Comparison of ENCODE assay signal across 8 cellular contexts in genomic region chr1:206505702-206506375, GRCh38. TPM values are rescaled to one million over a fixed set of nuclear protein-coding genes. Genes with fewer than 3 reads are reported as not detected.
DNase-seq lines count a peak whose midpoint lies in the region; ATAC-seq, FAIRE-seq and TF ChIP-seq lines count a peak whose summit lies in the region.

No MANE protein-coding gene starts in this region.

- TF ChIP-seq RAD21 in K562 (CRISPR knock-in tag; conservative IDR thresholded peaks at IDR 0.05 in 1 of 2, IDR thresholded peaks at IDR 0.05 in 1 of 2): peak; percentile 66 to 71

- no peak for ATAC-seq in CD8-positive, alpha-beta T cell
- 0 out of 3 replicates have a peak, but pooled peaks have one; percentile 17 for ATAC-seq in K562

- TF ChIP-seq EP300 in K562 (IDR thresholded peaks at IDR 0.05; ENCODE audit: low read length): no peak

- H3K27ac ChIP-seq in CD8-positive, alpha-beta T cell (ENCODE audit: low read depth, low read length): no peak overlapping the region
- H3K27ac ChIP-seq in K562 (ENCODE audit: extremely low read depth, low read depth, low read length): no peak overlapping the region

- peaks cover 4% of the 10 kb centered on the region; the same call in 1 of the 2 replicates for H4K20me1 ChIP-seq in K562 (replicated peaks; ENCODE audit: control insufficient read depth, insufficient read depth, low read length)

- intact Hi-C loops in CD8-positive, alpha-beta T cell (cut with DNase I, micrococcal nuclease): loop anchor here in 1 of 2 experiments (5.0 kb wide), 2 partner anchors 39 to 51 kb away; no protein-coding TSS in a partner anchor
- intact Hi-C loops in K562 (cut with micrococcal nuclease): loop anchor here (1.0 to 2.0 kb wide), 2 partner anchors 29 to 77 kb away; no protein-coding TSS in a partner anchor

- H3K4me1 Mint-ChIP-seq in CD8-positive, alpha-beta T cell (ENCODE audit: low read depth): peaks cover 46% of the 10 kb centered on the region
- H3K4me1 Mint-ChIP-seq in mesothelial cell of epicardium: peaks cover 38% of the 10 kb centered on the region

- H3K4me1 ChIP-seq in CD8-positive, alpha-beta T cell (ENCODE audit: insufficient read depth, low read length): peaks cover 9% of the 10 kb centered on the region
- peaks cover 33 to 50% of the 10 kb centered on the region in 2 experiments for H3K4me1 ChIP-seq in K562 (replicated peaks in 1 of 2; ENCODE audit: control insufficient read depth in 2 of 2, insufficient read depth in 2 of 2, low read length in 2 of 2)

- no peaks in the 10 kb centered on the region for H3K36me3 ChIP-seq in CD8-positive, alpha-beta T cell (ENCODE audit: insufficient read depth, low read length)
- H3K36me3 ChIP-seq in K562 (ENCODE audit: control insufficient read depth, insufficient read depth, low read length): no peaks in the 10 kb centered on the region

- no peak overlapping the region for H3K27ac Mint-ChIP-seq in CD8-positive, alpha-beta T cell
- no peak overlapping the region for H3K27ac Mint-ChIP-seq in mesothelial cell of epicardium

- H3K4me3 Mint-ChIP-seq in CD8-positive, alpha-beta T cell: peak overlapping the region; percentile 84
- peak overlapping the region; percentile 62 for H3K4me3 Mint-ChIP-seq in mesothelial cell of epicardium

- 15% methylated on average over 10 of the region's 10 CpGs for WGBS in K562 (ENCODE audit: insufficient coverage, low coverage, missing lambda C conversion rate)

- POLR2A ChIA-PET in CD8-positive, alpha-beta T cell (lab: Charles Lee): interaction anchor here (0.7 to 1.9 kb wide), 4 partner anchors 8 to 106 kb away, joined by 3 to 8 read pairs (median 4); partner anchors contain the start of genes EIF2D and IKBKE
- POLR2A ChIA-PET in K562 (lab: Yijun Ruan, JAX): interaction anchor here (0.5 to 1.6 kb wide), 3 partner anchors 9 to 718 kb away, joined by 3 to 6 read pairs (median 4); no protein-coding TSS in a partner anchor

- H3K9me1 ChIP-seq in K562 (ENCODE audit: control insufficient read depth, insufficient read depth, low read length): no peaks in the 10 kb centered on the region

- BruUV-seq in K562 (replicated peaks; lab: Mats Ljungman, UMichigan): no TSS peak

- H3K27me3 Mint-ChIP-seq in CD8-positive, alpha-beta T cell (ENCODE audit: low read depth): peaks cover 19% of the 10 kb centered on the region
- H3K27me3 Mint-ChIP-seq in mesothelial cell of epicardium (ENCODE audit: low read depth): peaks cover 93% of the 10 kb centered on the region

- H3K36me3 Mint-ChIP-seq in CD8-positive, alpha-beta T cell: no peaks in the 10 kb centered on the region
- H3K36me3 Mint-ChIP-seq in mesothelial cell of epicardium: no peaks in the 10 kb centered on the region

- H3K9me3 ChIP-seq in CD8-positive, alpha-beta T cell (ENCODE audit: low read length): no peaks in the 10 kb centered on the region
- H3K9me3 ChIP-seq in K562 (replicated peaks; ENCODE audit: control insufficient read depth, insufficient read depth, low read depth, low read length): no peaks in the 10 kb centered on the region

- no peaks in the 10 kb centered on the region for H3K27me3 ChIP-seq in CD8-positive, alpha-beta T cell (ENCODE audit: insufficient read depth, low read length)
- H3K27me3 ChIP-seq in K562 (ENCODE audit: control insufficient read depth in 2 of 2, insufficient read depth in 2 of 2, low read length in 2 of 2): peaks cover 16 to 24% of the 10 kb centered on the region in 2 experiments; a peak in 4 of 5 replicates

- no peak for TF ChIP-seq POLR2A in K562 (conservative IDR thresholded peaks at IDR 0.05)

- no peak overlapping the region for H3K4me3 ChIP-seq in CD8-positive, alpha-beta T cell (ENCODE audit: low read depth, low read length)
- no peak overlapping the region for H3K4me3 ChIP-seq in K562

- CTCF ChIA-PET in CD8-positive, alpha-beta T cell (lab: Charles Lee): interaction anchor here (0.6 to 2.3 kb wide), 9 partner anchors 10 to 77 kb away, joined by 3 to 10 read pairs (median 4); no protein-coding TSS in a partner anchor
- CTCF ChIA-PET in K562 (lab: Yijun Ruan, JAX; ENCODE audit: low intra/inter-chr PET ratio): interaction anchor here (0.5 to 1.4 kb wide), 2 partner anchors 78 to 107 kb away, joined by 3 to 7 read pairs; partner anchors contain the start of gene EIF2D

- 0 out of 2 replicates have a peak overlapping the region, but pooled peaks have one; percentile 3 for H2AFZ ChIP-seq in K562 (ENCODE audit: low read depth, low read length)

- H3K9ac ChIP-seq in K562 (ENCODE audit: insufficient read depth in 1 of 2, low read depth in 2 of 2, low read length in 2 of 2): no peak overlapping the region

- no peak for TF ChIP-seq CTCF in CD8-positive, alpha-beta T cell (IDR thresholded peaks at IDR 0.05)
- peak; percentile 63 to 80 (median 75) for TF ChIP-seq CTCF in K562 (IDR thresholded peaks at IDR 0.05 in 2 of 3, conservative IDR thresholded peaks at IDR 0.05 in 1 of 3; ENCODE audit: insufficient read depth in 2 of 3, low read depth in 1 of 3, low read length in 3 of 3)
- TF ChIP-seq CTCF in mesothelial cell of epicardium (IDR thresholded peaks at IDR 0.05; ENCODE audit: unreplicated experiment): peak; percentile 49

- H3K4me2 ChIP-seq in K562 (ENCODE audit: insufficient read depth, low read length): no peak overlapping the region

- H3K79me2 ChIP-seq in K562 (ENCODE audit: control insufficient read depth, insufficient read depth, low read length): no peaks in the 10 kb centered on the region

- no peaks in the 10 kb centered on the region for H3K9me3 Mint-ChIP-seq in CD8-positive, alpha-beta T cell
- no peaks in the 10 kb centered on the region for H3K9me3 Mint-ChIP-seq in mesothelial cell of epicardium

- no peak for DNase-seq in CD8-positive, alpha-beta T cell
- DNase-seq in HT1080 (ENCODE audit: low read depth): peak; percentile 25
- peak in 2 of 4 experiments; percentile 45 to 60 for DNase-seq in K562 (ENCODE audit: extremely low read depth in 1 of 4, low spot score in 3 of 4)
- DNase-seq in mesothelial cell of epicardium (ENCODE audit: low spot score in 2 of 2, unreplicated experiment in 2 of 2): no peak
- DNase-seq in NCI-H1105 (lab: John Stamatoyannopoulos, UW): no peak
- no peak for DNase-seq in amniotic stem cell (lab: John Stamatoyannopoulos, UW)
- DNase-seq in activated CD8-positive, alpha-beta memory T cell treated with anti-CD3 and anti-CD28 coated beads, Interleukin-2, amount 50 U/mL, for 48 hours: no peak
- no peak for DNase-seq in activated CD4-positive, alpha-beta T cell treated with anti-CD3 and anti-CD28 coated beads, Interleukin-2, amount 50 U/mL, for 4 hours

- in situ Hi-C loops in K562 (cut with MboI): no loop called here

- FAIRE-seq in K562 (lab: Jason Lieb, UNC): peak; percentile 6

TF ChIP-seq in K562, 482 proteins besides CTCF, POLR2A, EP300 and RAD21 (continues in another document):
- no peak for TF ChIP-seq ELF2 (CRISPR knock-in tag; IDR thresholded peaks at IDR 0.05)

RNA-seq across cellular contexts. Expression of gene RASSF5, which starts 1.5 kb away (rescaled TPM):
- total RNA-seq in CD8-positive, alpha-beta T cell: 100 to 1,000 TPM; 209 to 213 TPM
- total RNA-seq in HT1080 (2014; rRNA removed; shearing (Covaris generic)): 8.5 and 9.0 TPM in 2 replicates
- 4.8 and 5.2 TPM in 2 replicates for polyA plus RNA-seq in HT1080 (2015; cell fraction: cytosol; rRNA removed)
- polyA plus RNA-seq in HT1080 (2015; cell fraction: nucleus; rRNA removed): 2.9 and 4.3 TPM in 2 replicates
- 17.2 and 26.4 TPM in 2 replicates for total RNA-seq in K562 (2011; cell fraction: chromatin; rRNA removed; ENCODE audit: low replicate concordance)
- 14.7 and 19.2 TPM in 2 replicates for total RNA-seq in K562 (2011; cell fraction: nucleolus; rRNA removed)
- total RNA-seq in K562 (2011; cell fraction: nucleoplasm; rRNA removed): 15.8 and 17.7 TPM in 2 replicates
- total RNA-seq in K562 (2014; rRNA removed): 25.2 and 32.1 TPM in 2 replicates
- total RNA-seq in K562 (2014; rRNA removed; fragmentation: Illumina TruSeq; extraction: Trizol): 20.3 and 21.7 TPM in 2 replicates
- total RNA-seq in K562 (2015; rRNA removed; fragmentation: Illumina TruSeq; extraction: Trizol): 26.7 and 28.5 TPM in 2 replicates
- 35.2 and 38.1 TPM in 2 replicates for total RNA-seq in K562 (2021)
- 20.8 and 42.4 TPM in 2 replicates for polyA plus RNA-seq in K562 (2011; rRNA removed)
- polyA plus RNA-seq in K562 (2011; cell fraction: cytosol; rRNA removed): 24.2 and 36.3 TPM in 2 replicates
- 58.6 and 70.3 TPM in 2 replicates for polyA plus RNA-seq in K562 (2011; cell fraction: nucleus; rRNA removed)
- 33.6 and 70.4 TPM in 2 replicates for polyA plus RNA-seq in K562 (2012)
- polyA plus RNA-seq in K562 (2014; fragmentation: Illumina TruSeq; extraction: Trizol): 36.1 and 41.0 TPM in 2 replicates
- polyA plus RNA-seq in K562 (2014; fragmentation: Nextera tagmentation; extraction: Ambion mirVana): 1 to 10 TPM; 6.1 to 6.9 TPM
- 27.4 and 27.9 TPM in 2 replicates for polyA plus RNA-seq in K562 (2014; rRNA removed)
- 24.4 and 42.9 TPM in 2 replicates for polyA minus RNA-seq in K562 (2011; rRNA and poly(A)+ RNA removed)
- polyA minus RNA-seq in K562 (2011; cell fraction: cytosol; rRNA and poly(A)+ RNA removed): 19.2 and 30.5 TPM in 2 replicates
- 23.4 and 57.9 TPM in 2 replicates for polyA minus RNA-seq in K562 (2011; cell fraction: nucleus; rRNA and poly(A)+ RNA removed)
- 6.5 to 7.0 TPM (median 6.8 TPM) in 3 replicates for total RNA-seq in mesothelial cell of epicardium

RNA-seq across cellular contexts. Expression of gene IKBKE, which starts 35.6 kb away (rescaled TPM):
- total RNA-seq in CD8-positive, alpha-beta T cell: 10 to 100 TPM; 24.6 to 25.2 TPM
- total RNA-seq in HT1080 (2014; rRNA removed; shearing (Covaris generic)): 13.8 and 14.3 TPM in 2 replicates
- 8.4 and 8.7 TPM in 2 replicates for polyA plus RNA-seq in HT1080 (2015; cell fraction: cytosol; rRNA removed)
- polyA plus RNA-seq in HT1080 (2015; cell fraction: nucleus; rRNA removed): 16.1 and 18.6 TPM in 2 replicates
- 4.6 and 15.1 TPM in 2 replicates for total RNA-seq in K562 (2011; cell fraction: chromatin; rRNA removed; ENCODE audit: low replicate concordance)
- 3.8 and 6.3 TPM in 2 replicates for total RNA-seq in K562 (2011; cell fraction: nucleolus; rRNA removed)
- total RNA-seq in K562 (2011; cell fraction: nucleoplasm; rRNA removed): 3.2 and 3.4 TPM in 2 replicates
- 4.6 and 6.4 TPM in 2 replicates for total RNA-seq in K562 (2014; rRNA removed)
- total RNA-seq in K562 (2014; rRNA removed; fragmentation: Illumina TruSeq; extraction: Trizol): 1.8 and 2.3 TPM in 2 replicates
- 5.0 and 5.4 TPM in 2 replicates for total RNA-seq in K562 (2015; rRNA removed; fragmentation: Illumina TruSeq; extraction: Trizol)
- total RNA-seq in K562 (2021): 6.1 and 6.8 TPM in 2 replicates
- polyA plus RNA-seq in K562 (2011; rRNA removed): 4.2 and 4.6 TPM in 2 replicates
- 2.8 and 6.8 TPM in 2 replicates for polyA plus RNA-seq in K562 (2011; cell fraction: cytosol; rRNA removed)
- 9.2 and 11.6 TPM in 2 replicates for polyA plus RNA-seq in K562 (2011; cell fraction: nucleus; rRNA removed)
- polyA plus RNA-seq in K562 (2012): 6.6 and 7.4 TPM in 2 replicates
- polyA plus RNA-seq in K562 (2014; fragmentation: Illumina TruSeq; extraction: Trizol): 3.7 and 4.9 TPM in 2 replicates
- polyA plus RNA-seq in K562 (2014; fragmentation: Nextera tagmentation; extraction: Ambion mirVana): 1 to 10 TPM; 7.9 to 9.0 TPM
- polyA plus RNA-seq in K562 (2014; rRNA removed): 4.8 and 9.1 TPM in 2 replicates
- polyA minus RNA-seq in K562 (2011; rRNA and poly(A)+ RNA removed): 3.5 and 4.0 TPM in 2 replicates
- 2.1 and 3.5 TPM in 2 replicates for polyA minus RNA-seq in K562 (2011; cell fraction: cytosol; rRNA and poly(A)+ RNA removed)
- polyA minus RNA-seq in K562 (2011; cell fraction: nucleus; rRNA and poly(A)+ RNA removed): 6.9 and 10.1 TPM in 2 replicates
- total RNA-seq in mesothelial cell of epicardium: 7.9 to 8.4 TPM (median 8.2 TPM) in 3 replicates

Comparison
In these comparisons a context has a peak if more than half of its experiments do, and no peak if none do; other contexts are left out.
1. RNA of gene RASSF5, which starts 1.5 kb away (total RNA-seq): 209 to 213 TPM in CD8-positive, alpha-beta T cell; 14.7 to 38.1 TPM in K562, 8.5 to 9.0 TPM in HT1080 and 6.5 to 7.0 TPM in mesothelial cell of epicardium; every median in the first group is over 4 times any median in the second.